1 cellular context compared by ENCODE assay signal in the genomic region with DNA sequence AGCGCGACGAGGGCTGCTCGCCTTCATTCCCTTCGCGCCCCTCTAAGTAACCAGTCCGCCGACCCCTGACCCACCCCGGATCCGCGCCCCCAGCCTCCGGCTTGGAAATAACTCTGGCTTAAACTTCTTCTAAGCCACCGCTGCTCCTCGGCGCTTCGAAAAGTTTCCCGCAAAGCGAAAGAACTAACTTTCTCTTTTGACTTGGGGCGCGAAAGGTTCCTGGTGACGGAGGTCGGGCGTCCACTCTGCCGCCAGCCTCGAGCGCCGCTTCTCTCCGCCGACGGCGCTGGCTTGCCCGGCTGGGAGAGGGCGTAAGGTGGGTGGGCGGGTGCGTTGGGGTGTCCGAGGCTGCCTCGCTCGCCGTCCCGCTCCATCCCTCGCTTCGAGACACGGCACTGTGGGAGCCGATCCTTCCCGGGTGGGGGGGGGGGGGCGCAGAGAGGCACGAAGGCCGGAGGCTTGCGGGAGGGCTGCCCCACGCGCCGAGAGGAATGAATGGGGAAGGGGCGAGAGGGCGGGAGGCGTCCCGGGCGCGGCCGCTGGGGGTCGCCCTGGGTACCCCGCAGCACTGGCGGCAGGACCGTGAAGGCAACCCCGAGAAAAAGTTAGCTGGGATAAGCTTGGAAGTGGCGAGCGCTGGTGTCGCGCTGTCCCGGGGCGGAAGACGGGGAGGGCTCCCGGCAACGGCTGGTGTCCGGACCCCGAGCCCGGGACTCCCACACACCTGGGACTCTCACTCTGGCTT.
TF ChIP-seq lines count a peak whose summit lies in the region.

No MANE protein-coding gene starts in this region.

TF ChIP-seq in HepG2, 621 proteins besides CTCF, POLR2A, EP300 and RAD21 (continued from another document and continues in another):
- TF ChIP-seq, protein P1, sequence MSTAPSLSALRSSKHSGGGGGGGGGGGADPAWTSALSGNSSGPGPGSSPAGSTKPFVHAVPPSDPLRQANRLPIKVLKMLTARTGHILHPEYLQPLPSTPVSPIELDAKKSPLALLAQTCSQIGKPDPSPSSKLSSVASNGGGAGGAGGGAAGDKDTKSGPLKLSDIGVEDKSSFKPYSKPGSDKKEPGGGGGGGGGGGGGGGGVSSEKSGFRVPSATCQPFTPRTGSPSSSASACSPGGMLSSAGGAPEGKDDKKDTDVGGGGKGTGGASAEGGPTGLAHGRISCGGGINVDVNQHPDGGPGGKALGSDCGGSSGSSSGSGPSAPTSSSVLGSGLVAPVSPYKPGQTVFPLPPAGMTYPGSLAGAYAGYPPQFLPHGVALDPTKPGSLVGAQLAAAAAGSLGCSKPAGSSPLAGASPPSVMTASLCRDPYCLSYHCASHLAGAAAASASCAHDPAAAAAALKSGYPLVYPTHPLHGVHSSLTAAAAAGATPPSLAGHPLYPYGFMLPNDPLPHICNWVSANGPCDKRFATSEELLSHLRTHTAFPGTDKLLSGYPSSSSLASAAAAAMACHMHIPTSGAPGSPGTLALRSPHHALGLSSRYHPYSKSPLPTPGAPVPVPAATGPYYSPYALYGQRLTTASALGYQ (CRISPR knock-in tag; IDR thresholded peaks at IDR 0.05) = no peak
- 0 out of 2 replicates have a peak, but pooled peaks have one; percentile 35 for TF ChIP-seq ZFP82 (CRISPR knock-in tag; IDR thresholded peaks at IDR 0.05; ENCODE audit: borderline replicate concordance)
- 0 out of 2 replicates have a peak, but pooled peaks have one; percentile 32 for TF ChIP-seq PCBP1 (IDR thresholded peaks at IDR 0.05; ENCODE audit: borderline replicate concordance, low read depth, low read length)
- TF ChIP-seq ZC3H13 (CRISPR knock-in tag; IDR thresholded peaks at IDR 0.05) = 0 out of 2 replicates have a peak, but pooled peaks have one; percentile 19
- 0 out of 2 replicates have a peak, but pooled peaks have one; percentile 15 for TF ChIP-seq HOXA9 (CRISPR knock-in tag; IDR thresholded peaks at IDR 0.05; ENCODE audit: borderline replicate concordance)
- peak; percentile 71 for TF ChIP-seq AGO2 (optimal IDR thresholded peaks at IDR 0.05; ENCODE audit: low read depth, low read length)
- TF ChIP-seq MAZ (IDR thresholded peaks at IDR 0.05; ENCODE audit: borderline replicate concordance, low read depth, low read length) = no peak
- TF ChIP-seq MAZ (CRISPR knock-in tag; IDR thresholded peaks at IDR 0.05; ENCODE audit: low read depth) = no peak
- no peak for TF ChIP-seq HDAC6 (IDR thresholded peaks at IDR 0.05; ENCODE audit: low read depth, low read length)
- no peak for TF ChIP-seq ZNF614 (CRISPR knock-in tag; IDR thresholded peaks at IDR 0.05; ENCODE audit: borderline replicate concordance)
- TF ChIP-seq, protein P2, sequence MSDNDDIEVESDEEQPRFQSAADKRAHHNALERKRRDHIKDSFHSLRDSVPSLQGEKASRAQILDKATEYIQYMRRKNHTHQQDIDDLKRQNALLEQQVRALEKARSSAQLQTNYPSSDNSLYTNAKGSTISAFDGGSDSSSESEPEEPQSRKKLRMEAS (IDR thresholded peaks at IDR 0.05) = 0 out of 2 replicates have a peak, but pooled peaks have one; percentile 28
- no peak for TF ChIP-seq TCF7 (IDR thresholded peaks at IDR 0.05; ENCODE audit: low read depth)
- TF ChIP-seq, protein P3, sequence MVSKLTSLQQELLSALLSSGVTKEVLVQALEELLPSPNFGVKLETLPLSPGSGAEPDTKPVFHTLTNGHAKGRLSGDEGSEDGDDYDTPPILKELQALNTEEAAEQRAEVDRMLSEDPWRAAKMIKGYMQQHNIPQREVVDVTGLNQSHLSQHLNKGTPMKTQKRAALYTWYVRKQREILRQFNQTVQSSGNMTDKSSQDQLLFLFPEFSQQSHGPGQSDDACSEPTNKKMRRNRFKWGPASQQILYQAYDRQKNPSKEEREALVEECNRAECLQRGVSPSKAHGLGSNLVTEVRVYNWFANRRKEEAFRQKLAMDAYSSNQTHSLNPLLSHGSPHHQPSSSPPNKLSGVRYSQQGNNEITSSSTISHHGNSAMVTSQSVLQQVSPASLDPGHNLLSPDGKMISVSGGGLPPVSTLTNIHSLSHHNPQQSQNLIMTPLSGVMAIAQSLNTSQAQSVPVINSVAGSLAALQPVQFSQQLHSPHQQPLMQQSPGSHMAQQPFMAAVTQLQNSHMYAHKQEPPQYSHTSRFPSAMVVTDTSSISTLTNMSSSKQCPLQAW (CRISPR knock-in tag; IDR thresholded peaks at IDR 0.05) = peak; percentile 38; the same call in 1 of the 2 replicates
- no peak; the same call in 1 of the 2 replicates for TF ChIP-seq SAFB2 (CRISPR knock-in tag; IDR thresholded peaks at IDR 0.05; ENCODE audit: borderline replicate concordance, low read depth)
- TF ChIP-seq ZNF510 (CRISPR knock-in tag; IDR thresholded peaks at IDR 0.05; ENCODE audit: low read depth) = peak; percentile 76; the same call in 1 of the 2 replicates
- peak; percentile 3; the same call in 1 of the 2 replicates for TF ChIP-seq DR1 (CRISPR knock-in tag; IDR thresholded peaks at IDR 0.05)
- TF ChIP-seq ZNF572 (CRISPR knock-in tag; IDR thresholded peaks at IDR 0.05) = 0 out of 2 replicates have a peak, but pooled peaks have one; percentile 18
- TF ChIP-seq, protein P4, sequence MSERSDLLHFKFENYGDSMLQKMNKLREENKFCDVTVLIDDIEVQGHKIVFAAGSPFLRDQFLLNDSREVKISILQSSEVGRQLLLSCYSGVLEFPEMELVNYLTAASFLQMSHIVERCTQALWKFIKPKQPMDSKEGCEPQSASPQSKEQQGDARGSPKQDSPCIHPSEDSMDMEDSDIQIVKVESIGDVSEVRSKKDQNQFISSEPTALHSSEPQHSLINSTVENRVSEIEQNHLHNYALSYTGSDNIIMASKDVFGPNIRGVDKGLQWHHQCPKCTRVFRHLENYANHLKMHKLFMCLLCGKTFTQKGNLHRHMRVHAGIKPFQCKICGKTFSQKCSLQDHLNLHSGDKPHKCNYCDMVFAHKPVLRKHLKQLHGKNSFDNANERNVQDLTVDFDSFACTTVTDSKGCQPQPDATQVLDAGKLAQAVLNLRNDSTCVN (CRISPR knock-in tag; IDR thresholded peaks at IDR 0.05; ENCODE audit: borderline replicate concordance) = peak; percentile 48; the same call in 1 of the 2 replicates
- TF ChIP-seq ZNF10 (CRISPR knock-in tag; IDR thresholded peaks at IDR 0.05; ENCODE audit: borderline replicate concordance, low read depth) = 0 out of 2 replicates have a peak, but pooled peaks have one; percentile 22
- TF ChIP-seq ZIK1 (CRISPR knock-in tag; IDR thresholded peaks at IDR 0.05; ENCODE audit: borderline replicate concordance, low read depth) = no peak; the same call in 1 of the 2 replicates
- peak; percentile 18; the same call in 1 of the 2 replicates for TF ChIP-seq ELF3 (CRISPR knock-in tag; IDR thresholded peaks at IDR 0.05)
- no peak for TF ChIP-seq DPF2 (CRISPR knock-in tag; IDR thresholded peaks at IDR 0.05; ENCODE audit: borderline replicate concordance, low read depth)
- TF ChIP-seq, protein P5, sequence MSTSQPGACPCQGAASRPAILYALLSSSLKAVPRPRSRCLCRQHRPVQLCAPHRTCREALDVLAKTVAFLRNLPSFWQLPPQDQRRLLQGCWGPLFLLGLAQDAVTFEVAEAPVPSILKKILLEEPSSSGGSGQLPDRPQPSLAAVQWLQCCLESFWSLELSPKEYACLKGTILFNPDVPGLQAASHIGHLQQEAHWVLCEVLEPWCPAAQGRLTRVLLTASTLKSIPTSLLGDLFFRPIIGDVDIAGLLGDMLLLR (CRISPR knock-in tag; IDR thresholded peaks at IDR 0.05) = 0 out of 2 replicates have a peak, but pooled peaks have one; percentile 4
- TF ChIP-seq ISL2 (CRISPR knock-in tag; IDR thresholded peaks at IDR 0.05) = peak; percentile 12; the same call in 1 of the 2 replicates
- TF ChIP-seq SCMH1 (CRISPR knock-in tag; IDR thresholded peaks at IDR 0.05; ENCODE audit: borderline replicate concordance) = no peak
- TF ChIP-seq, protein P6, sequence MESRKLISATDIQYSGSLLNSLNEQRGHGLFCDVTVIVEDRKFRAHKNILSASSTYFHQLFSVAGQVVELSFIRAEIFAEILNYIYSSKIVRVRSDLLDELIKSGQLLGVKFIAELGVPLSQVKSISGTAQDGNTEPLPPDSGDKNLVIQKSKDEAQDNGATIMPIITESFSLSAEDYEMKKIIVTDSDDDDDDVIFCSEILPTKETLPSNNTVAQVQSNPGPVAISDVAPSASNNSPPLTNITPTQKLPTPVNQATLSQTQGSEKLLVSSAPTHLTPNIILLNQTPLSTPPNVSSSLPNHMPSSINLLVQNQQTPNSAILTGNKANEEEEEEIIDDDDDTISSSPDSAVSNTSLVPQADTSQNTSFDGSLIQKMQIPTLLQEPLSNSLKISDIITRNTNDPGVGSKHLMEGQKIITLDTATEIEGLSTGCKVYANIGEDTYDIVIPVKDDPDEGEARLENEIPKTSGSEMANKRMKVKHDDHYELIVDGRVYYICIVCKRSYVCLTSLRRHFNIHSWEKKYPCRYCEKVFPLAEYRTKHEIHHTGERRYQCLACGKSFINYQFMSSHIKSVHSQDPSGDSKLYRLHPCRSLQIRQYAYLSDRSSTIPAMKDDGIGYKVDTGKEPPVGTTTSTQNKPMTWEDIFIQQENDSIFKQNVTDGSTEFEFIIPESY (CRISPR knock-in tag; IDR thresholded peaks at IDR 0.05) = 0 out of 2 replicates have a peak, but pooled peaks have one; percentile 4
- TF ChIP-seq GLI4 (CRISPR knock-in tag; IDR thresholded peaks at IDR 0.05; ENCODE audit: borderline replicate concordance) = 0 out of 2 replicates have a peak, but pooled peaks have one; percentile 2
- TF ChIP-seq ZNF891 (CRISPR knock-in tag; IDR thresholded peaks at IDR 0.05) = 0 out of 2 replicates have a peak, but pooled peaks have one; percentile 24
- TF ChIP-seq CCDC6 (CRISPR knock-in tag; IDR thresholded peaks at IDR 0.05) = peak; percentile 11; the same call in 1 of the 2 replicates
- TF ChIP-seq, protein P7, sequence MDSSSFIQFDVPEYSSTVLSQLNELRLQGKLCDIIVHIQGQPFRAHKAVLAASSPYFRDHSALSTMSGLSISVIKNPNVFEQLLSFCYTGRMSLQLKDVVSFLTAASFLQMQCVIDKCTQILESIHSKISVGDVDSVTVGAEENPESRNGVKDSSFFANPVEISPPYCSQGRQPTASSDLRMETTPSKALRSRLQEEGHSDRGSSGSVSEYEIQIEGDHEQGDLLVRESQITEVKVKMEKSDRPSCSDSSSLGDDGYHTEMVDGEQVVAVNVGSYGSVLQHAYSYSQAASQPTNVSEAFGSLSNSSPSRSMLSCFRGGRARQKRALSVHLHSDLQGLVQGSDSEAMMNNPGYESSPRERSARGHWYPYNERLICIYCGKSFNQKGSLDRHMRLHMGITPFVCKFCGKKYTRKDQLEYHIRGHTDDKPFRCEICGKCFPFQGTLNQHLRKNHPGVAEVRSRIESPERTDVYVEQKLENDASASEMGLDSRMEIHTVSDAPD (CRISPR knock-in tag; IDR thresholded peaks at IDR 0.05) = 0 out of 2 replicates have a peak, but pooled peaks have one; percentile 2
- TF ChIP-seq ZNF234 (CRISPR knock-in tag; conservative IDR thresholded peaks at IDR 0.05) = peak; percentile 72; the same call in 1 of the 2 replicates
- TF ChIP-seq, protein P8, sequence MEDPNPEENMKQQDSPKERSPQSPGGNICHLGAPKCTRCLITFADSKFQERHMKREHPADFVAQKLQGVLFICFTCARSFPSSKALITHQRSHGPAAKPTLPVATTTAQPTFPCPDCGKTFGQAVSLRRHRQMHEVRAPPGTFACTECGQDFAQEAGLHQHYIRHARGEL (CRISPR knock-in tag; IDR thresholded peaks at IDR 0.05) = peak; percentile 18; the same call in 1 of the 2 replicates
- 0 out of 2 replicates have a peak, but pooled peaks have one; percentile 21 for TF ChIP-seq PRMT3 (CRISPR knock-in tag; IDR thresholded peaks at IDR 0.05; ENCODE audit: borderline replicate concordance, low read depth)
- TF ChIP-seq GABPB1 (CRISPR knock-in tag; IDR thresholded peaks at IDR 0.05) = peak; percentile 38; the same call in 1 of the 2 replicates
- TF ChIP-seq EEA1 (CRISPR knock-in tag; IDR thresholded peaks at IDR 0.05; ENCODE audit: borderline replicate concordance) = 0 out of 2 replicates have a peak, but pooled peaks have one; percentile 12
- TF ChIP-seq ZBTB7B (CRISPR knock-in tag; IDR thresholded peaks at IDR 0.05) = 0 out of 2 replicates have a peak, but pooled peaks have one; percentile 33
- TF ChIP-seq ETV6 (CRISPR knock-in tag; conservative IDR thresholded peaks at IDR 0.05) = peak; percentile 29; the same call in 1 of the 2 replicates
- peak; percentile 27; the same call in 1 of the 2 replicates for TF ChIP-seq ARNTL (CRISPR knock-in tag; IDR thresholded peaks at IDR 0.05)
- TF ChIP-seq, protein P9, sequence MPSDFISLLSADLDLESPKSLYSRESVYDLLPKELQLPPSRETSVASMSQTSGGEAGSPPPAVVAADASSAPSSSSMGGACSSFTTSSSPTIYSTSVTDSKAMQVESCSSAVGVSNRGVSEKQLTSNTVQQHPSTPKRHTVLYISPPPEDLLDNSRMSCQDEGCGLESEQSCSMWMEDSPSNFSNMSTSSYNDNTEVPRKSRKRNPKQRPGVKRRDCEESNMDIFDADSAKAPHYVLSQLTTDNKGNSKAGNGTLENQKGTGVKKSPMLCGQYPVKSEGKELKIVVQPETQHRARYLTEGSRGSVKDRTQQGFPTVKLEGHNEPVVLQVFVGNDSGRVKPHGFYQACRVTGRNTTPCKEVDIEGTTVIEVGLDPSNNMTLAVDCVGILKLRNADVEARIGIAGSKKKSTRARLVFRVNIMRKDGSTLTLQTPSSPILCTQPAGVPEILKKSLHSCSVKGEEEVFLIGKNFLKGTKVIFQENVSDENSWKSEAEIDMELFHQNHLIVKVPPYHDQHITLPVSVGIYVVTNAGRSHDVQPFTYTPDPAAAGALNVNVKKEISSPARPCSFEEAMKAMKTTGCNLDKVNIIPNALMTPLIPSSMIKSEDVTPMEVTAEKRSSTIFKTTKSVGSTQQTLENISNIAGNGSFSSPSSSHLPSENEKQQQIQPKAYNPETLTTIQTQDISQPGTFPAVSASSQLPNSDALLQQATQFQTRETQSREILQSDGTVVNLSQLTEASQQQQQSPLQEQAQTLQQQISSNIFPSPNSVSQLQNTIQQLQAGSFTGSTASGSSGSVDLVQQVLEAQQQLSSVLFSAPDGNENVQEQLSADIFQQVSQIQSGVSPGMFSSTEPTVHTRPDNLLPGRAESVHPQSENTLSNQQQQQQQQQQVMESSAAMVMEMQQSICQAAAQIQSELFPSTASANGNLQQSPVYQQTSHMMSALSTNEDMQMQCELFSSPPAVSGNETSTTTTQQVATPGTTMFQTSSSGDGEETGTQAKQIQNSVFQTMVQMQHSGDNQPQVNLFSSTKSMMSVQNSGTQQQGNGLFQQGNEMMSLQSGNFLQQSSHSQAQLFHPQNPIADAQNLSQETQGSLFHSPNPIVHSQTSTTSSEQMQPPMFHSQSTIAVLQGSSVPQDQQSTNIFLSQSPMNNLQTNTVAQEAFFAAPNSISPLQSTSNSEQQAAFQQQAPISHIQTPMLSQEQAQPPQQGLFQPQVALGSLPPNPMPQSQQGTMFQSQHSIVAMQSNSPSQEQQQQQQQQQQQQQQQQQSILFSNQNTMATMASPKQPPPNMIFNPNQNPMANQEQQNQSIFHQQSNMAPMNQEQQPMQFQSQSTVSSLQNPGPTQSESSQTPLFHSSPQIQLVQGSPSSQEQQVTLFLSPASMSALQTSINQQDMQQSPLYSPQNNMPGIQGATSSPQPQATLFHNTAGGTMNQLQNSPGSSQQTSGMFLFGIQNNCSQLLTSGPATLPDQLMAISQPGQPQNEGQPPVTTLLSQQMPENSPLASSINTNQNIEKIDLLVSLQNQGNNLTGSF (CRISPR knock-in tag; IDR thresholded peaks at IDR 0.05) = peak; percentile 45; the same call in 1 of the 2 replicates
- TF ChIP-seq HDAC1 (CRISPR knock-in tag; IDR thresholded peaks at IDR 0.05) = peak; percentile 21; the same call in 1 of the 2 replicates
- TF ChIP-seq TRIM24 (CRISPR knock-in tag; IDR thresholded peaks at IDR 0.05) = no peak
